ENCODE assay signal across 18 cellular contexts in genomic region chr4:83440148-83440814, GRCh38. TPM values are rescaled to one million over a fixed set of nuclear protein-coding genes. Genes with fewer than 3 reads are reported as not detected.
DNase-seq lines count a peak whose midpoint lies in the region; ATAC-seq lines count a peak whose summit lies in the region.
"Had no signal": no experiment of that assay in that cellular context is flagged by ENCODE, and none has a peak within 500 bp of the region (broad histone marks: within the 10 kb centered on the region; RNA-seq: fewer than 3 reads in every experiment).

No MANE protein-coding gene starts in this region.

- peak overlapping the region; percentile 45 for H3K4me2 ChIP-seq in Karpas-422 (ENCODE audit: low read depth, low read length, poor library complexity, severe bottlenecking)
- H3K4me2 ChIP-seq: PC-9 had no signal

- peaks cover 17% of the 10 kb centered on the region for H3K36me3 Mint-ChIP-seq in activated naive CD4-positive, alpha-beta T cell treated with anti-CD3 and anti-CD28 coated beads, Interleukin-2, amount 50 U/mL, for 24 hours

- no peaks in the 10 kb centered on the region for H3K9me3 ChIP-seq in Karpas-422 (ENCODE audit: low read length)

- H4K20me1 ChIP-seq in Karpas-422 (ENCODE audit: insufficient read depth, low read depth, low read length), result no peaks in the 10 kb centered on the region

- H3K27me3 ChIP-seq in Karpas-422 (ENCODE audit: low read length), result no peaks in the 10 kb centered on the region

- no peaks in the 10 kb centered on the region for H3K9me2 ChIP-seq in Karpas-422 (replicated peaks; ENCODE audit: insufficient read depth, low read length)

- no peaks in the 10 kb centered on the region for H3K9me3 Mint-ChIP-seq in activated naive CD4-positive, alpha-beta T cell treated with anti-CD3 and anti-CD28 coated beads, Interleukin-2, amount 50 U/mL, for 24 hours
- H3K9me3 Mint-ChIP-seq: H9 had no signal

- H3K27ac Mint-ChIP-seq in activated naive CD4-positive, alpha-beta T cell treated with anti-CD3 and anti-CD28 coated beads, Interleukin-2, amount 50 U/mL, for 24 hours, result peak overlapping the region; percentile 8
- H3K27ac Mint-ChIP-seq: H9 had no signal

- H3K27ac ChIP-seq in Karpas-422 (ENCODE audit: low read length), result peak overlapping the region; percentile 75
- H3K27ac ChIP-seq: 22Rv1, C4-2B, PC-9, SK-N-MC had no signal

- peaks cover 20% of the 10 kb centered on the region for H3K4me1 Mint-ChIP-seq in activated naive CD4-positive, alpha-beta T cell treated with anti-CD3 and anti-CD28 coated beads, Interleukin-2, amount 50 U/mL, for 24 hours
- H3K4me1 Mint-ChIP-seq: H9 had no signal

- no peak overlapping the region for H3K9ac ChIP-seq in Karpas-422 (ENCODE audit: low read length)

- H3K36me3 ChIP-seq in Karpas-422 (ENCODE audit: insufficient read depth, low read length), result no peaks in the 10 kb centered on the region

- no peak overlapping the region for H2AFZ ChIP-seq in Karpas-422 (ENCODE audit: low read length)
- H2AFZ ChIP-seq: PC-9 had no signal

- H3K4me3 Mint-ChIP-seq in activated naive CD4-positive, alpha-beta T cell treated with anti-CD3 and anti-CD28 coated beads, Interleukin-2, amount 50 U/mL, for 24 hours, result no peak overlapping the region
- H3K4me3 Mint-ChIP-seq: H9 had no signal

- no peaks in the 10 kb centered on the region for H3K79me2 ChIP-seq in Karpas-422 (ENCODE audit: low read length)

- ATAC-seq in HG02981 (IDR thresholded peaks at IDR 0.05; ENCODE audit: unreplicated experiment) (no peak), GM19328 (IDR thresholded peaks at IDR 0.05; ENCODE audit: unreplicated experiment) (no peak)

- no peak for DNase-seq in activated naive CD4-positive, alpha-beta T cell treated with Interleukin-2 at 50 U/mL for 16 hours
- no peak for DNase-seq in Karpas-422
- peak; percentile 61 for DNase-seq in germinal center (ENCODE audit: low spot score)
- no peak for DNase-seq in NCI-H1930 (lab: John Stamatoyannopoulos, UW)
- DNase-seq in D341Med (ENCODE audit: low spot score), result no peak
- DNase-seq: DMS79, GDM1, H9, NCI-H1092, NCI-H2107, NCI-H345, PC-9 had no signal

- H3K4me1 ChIP-seq in Karpas-422 (ENCODE audit: low read length), result peaks cover 22% of the 10 kb centered on the region

- H3K27me3 Mint-ChIP-seq in activated naive CD4-positive, alpha-beta T cell treated with anti-CD3 and anti-CD28 coated beads, Interleukin-2, amount 50 U/mL, for 24 hours, result no peaks in the 10 kb centered on the region

- H3K4me3 ChIP-seq in Karpas-422 (ENCODE audit: low read length), result no peak overlapping the region
- H3K4me3 ChIP-seq: PC-9, SK-N-MC had no signal

RNA-seq across cellular contexts. Expression of gene HELQ, which starts 15.3 kb away (rescaled TPM):
- total RNA-seq in Karpas-422 (2014; rRNA removed; shearing (Covaris generic); ENCODE audit: low replicate concordance), result 6.0 and 17.3 TPM in 2 replicates

RNA-seq across cellular contexts. Expression of gene MRPS18C, which starts 15.6 kb away (rescaled TPM):
- 10.4 and 24.8 TPM in 2 replicates for total RNA-seq in Karpas-422 (2014; rRNA removed; shearing (Covaris generic); ENCODE audit: low replicate concordance)

RNA-seq across cellular contexts. Expression of gene ABRAXAS1, which starts 44.6 kb away (rescaled TPM):
- total RNA-seq in Karpas-422 (2014; rRNA removed; shearing (Covaris generic); ENCODE audit: low replicate concordance), result 8.1 and 18.9 TPM in 2 replicates
